8 cellular contexts compared by ENCODE assay signal in the genomic region with DNA sequence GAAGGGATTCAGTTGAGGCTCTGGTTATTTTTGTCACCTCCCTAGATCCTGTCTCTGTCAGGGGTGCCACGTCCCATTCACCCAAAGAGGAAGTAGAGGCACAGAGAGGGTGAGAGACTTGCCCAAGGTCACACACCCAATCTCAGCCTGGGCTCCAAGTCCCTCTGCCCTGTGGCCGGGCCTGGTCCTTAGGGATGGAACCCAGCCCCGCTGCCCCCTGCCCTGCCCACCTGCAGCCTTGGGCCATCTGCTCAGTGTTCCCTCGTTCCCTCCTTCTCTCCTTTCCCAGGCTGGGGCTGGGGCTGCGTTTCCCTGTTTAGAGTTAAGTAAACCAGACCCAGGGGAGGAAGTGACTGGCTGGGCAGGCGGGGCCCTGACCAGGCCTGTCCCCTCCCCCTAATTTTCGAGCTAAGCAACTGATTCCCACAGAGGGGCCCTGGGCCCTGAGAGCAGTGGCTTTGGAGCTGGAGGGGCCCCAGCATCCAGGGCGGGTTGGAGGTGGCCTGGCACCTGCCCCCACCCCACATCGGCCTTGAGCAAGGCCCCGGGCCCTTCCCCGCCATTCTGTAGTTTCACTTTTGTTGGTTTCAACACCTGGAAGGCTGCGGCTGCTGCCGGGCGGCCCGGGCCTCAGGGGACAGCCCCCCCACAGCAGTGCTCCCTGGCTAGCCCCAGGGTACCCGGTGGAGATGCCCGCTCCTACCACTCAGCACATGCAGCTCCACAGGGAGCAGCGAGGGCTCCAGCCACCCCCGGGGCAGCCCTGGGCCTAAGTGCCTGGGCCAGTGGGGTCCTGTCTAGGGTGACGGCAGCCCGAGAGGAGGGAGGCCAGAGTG. TPM values are rescaled to one million over a fixed set of nuclear protein-coding genes. Genes with fewer than 3 reads are reported as not detected.
A peak's percentile ranks its signal among the peaks of the same experiment; 100 is the strongest.
DNase-seq lines count a peak whose midpoint lies in the region; TF ChIP-seq lines count a peak whose summit lies in the region.

No MANE protein-coding gene starts in this region.

- H3K4me3 Mint-ChIP-seq in activated T-cell treated with anti-CD3 and anti-CD28 coated beads, Interleukin-2, amount 50 U/mL, for 24 hours, result peak overlapping the region; percentile 88
- no peak overlapping the region for H3K4me3 Mint-ChIP-seq in neural crest cell

- no peaks in the 10 kb centered on the region for H3K9me3 ChIP-seq in fibroblast of lung (ENCODE audit: control insufficient read depth, insufficient read depth, low read depth, low read length)

- H3K27ac Mint-ChIP-seq in activated T-cell treated with anti-CD3 and anti-CD28 coated beads, Interleukin-2, amount 50 U/mL, for 24 hours, result peak overlapping the region; percentile 94
- peak overlapping the region; percentile 50 for H3K27ac Mint-ChIP-seq in neural crest cell (ENCODE audit: unreplicated experiment)

- H2AFZ ChIP-seq in fibroblast of lung (ENCODE audit: low read length), result no peak overlapping the region

- no peaks in the 10 kb centered on the region for H4K20me1 ChIP-seq in fibroblast of lung (ENCODE audit: control insufficient read depth, extremely low read depth, insufficient read depth, low read length)

- peaks cover 26% of the 10 kb centered on the region for H3K79me2 ChIP-seq in fibroblast of lung (ENCODE audit: control insufficient read depth, insufficient read depth, low read length)

- no peaks in the 10 kb centered on the region for H3K9me3 Mint-ChIP-seq in activated T-cell treated with anti-CD3 and anti-CD28 coated beads, Interleukin-2, amount 50 U/mL, for 24 hours
- no peaks in the 10 kb centered on the region for H3K9me3 Mint-ChIP-seq in neural crest cell

- H3K4me2 ChIP-seq in fibroblast of lung (ENCODE audit: extremely low read depth, insufficient read depth, low read length), result peak overlapping the region; percentile 73

- TF ChIP-seq CTCF in fibroblast of lung (conservative IDR thresholded peaks at IDR 0.05 in 1 of 2, IDR thresholded peaks at IDR 0.05 in 1 of 2; ENCODE audit: low read depth in 1 of 2, low read length in 2 of 2) (no peak), neural crest cell (conservative IDR thresholded peaks at IDR 0.05) (no peak)

- H3K4me1 ChIP-seq in fibroblast of lung (ENCODE audit: control insufficient read depth, extremely low read depth, insufficient read depth, low read length), result peaks cover 8% of the 10 kb centered on the region

- peak overlapping the region; percentile 47 to 88 (median 80) for H3K4me3 ChIP-seq in fibroblast of lung (replicated peaks in 1 of 4; ENCODE audit: control extremely low read depth in 1 of 4, insufficient read depth in 1 of 4, low read depth in 3 of 4, low read length in 4 of 4)

- no peaks in the 10 kb centered on the region for H3K27me3 Mint-ChIP-seq in activated T-cell treated with anti-CD3 and anti-CD28 coated beads, Interleukin-2, amount 50 U/mL, for 24 hours
- no peaks in the 10 kb centered on the region for H3K27me3 Mint-ChIP-seq in neural crest cell (ENCODE audit: low read depth)

- H3K27ac ChIP-seq in fibroblast of lung (ENCODE audit: insufficient read depth, low read length), result peak overlapping the region; percentile 70

- H3K27me3 ChIP-seq in fibroblast of lung (ENCODE audit: control insufficient read depth, insufficient read depth, low read length), result no peaks in the 10 kb centered on the region

- DNase-seq in GDM1 (lab: John Stamatoyannopoulos, UW) (peak; percentile 52), HCEC 1CT (peak; percentile 44), NOMO-1 treated with dmso at 0.1 percent for 144 hours (lab: John Stamatoyannopoulos, UW; ENCODE audit: unreplicated experiment) (peak; percentile 90), fibroblast of lung (ENCODE audit: low read depth in 2 of 2) (peak; percentile 59 to 69), neural crest cell (ENCODE audit: low read depth, low spot score) (no peak), inferior parietal cortex (ENCODE audit: extremely low spot score) (no peak), NCI-H2196 treated with DMSO at 0.1 percent for 48 hours (lab: John Stamatoyannopoulos, UW; ENCODE audit: unreplicated experiment) (no peak)
- DNase-seq in activated T-cell treated with anti-CD3 and anti-CD28 coated beads, Interleukin-2, amount 50 U/mL, for 24 hours, result peak; percentile 67

- peaks cover 46% of the 10 kb centered on the region for H3K36me3 Mint-ChIP-seq in activated T-cell treated with anti-CD3 and anti-CD28 coated beads, Interleukin-2, amount 50 U/mL, for 24 hours (ENCODE audit: low read depth)
- H3K36me3 Mint-ChIP-seq in neural crest cell (ENCODE audit: low read depth), result no peaks in the 10 kb centered on the region

- H3K4me1 Mint-ChIP-seq in activated T-cell treated with anti-CD3 and anti-CD28 coated beads, Interleukin-2, amount 50 U/mL, for 24 hours (ENCODE audit: low read depth), result peaks cover 30% of the 10 kb centered on the region
- peaks cover 6% of the 10 kb centered on the region for H3K4me1 Mint-ChIP-seq in neural crest cell

- H3K36me3 ChIP-seq in fibroblast of lung (ENCODE audit: control insufficient read depth, insufficient read depth, low read length), result peaks cover 27% of the 10 kb centered on the region

- peak overlapping the region; percentile 79 for H3K9ac ChIP-seq in fibroblast of lung (ENCODE audit: insufficient read depth, low read length)

RNA-seq across cellular contexts. Expression of gene TCIRG1, which starts 1.5 kb away (rescaled TPM):
- total RNA-seq in fibroblast of lung (42.1 and 46.2 TPM in 2 replicates), neural crest cell (8.1 and 10.2 TPM in 2 replicates)
- polyA plus RNA-seq in fibroblast of lung, result 24.7 and 26.7 TPM in 2 replicates
- 42.3 and 42.9 TPM in 2 replicates for polyA plus RNA-seq in fibroblast of lung (2012)
- polyA minus RNA-seq in fibroblast of lung (ENCODE audit: low replicate concordance), result 47.1 and 61.2 TPM in 2 replicates

RNA-seq across cellular contexts. Expression of gene NDUFS8, which starts 9.9 kb away (rescaled TPM):
- total RNA-seq in fibroblast of lung (88.1 and 148 TPM in 2 replicates), neural crest cell (150 and 155 TPM in 2 replicates)
- 36.3 and 53.5 TPM in 2 replicates for polyA plus RNA-seq in fibroblast of lung
- 146 and 217 TPM in 2 replicates for polyA plus RNA-seq in fibroblast of lung (2012)
- polyA minus RNA-seq in fibroblast of lung (ENCODE audit: low replicate concordance), result 112 and 143 TPM in 2 replicates

RNA-seq across cellular contexts. Expression of gene ALDH3B1, which starts 30.2 kb away (rescaled TPM):
- total RNA-seq in fibroblast of lung (24.9 and 57.6 TPM in 2 replicates), neural crest cell (0.23 and 0.35 TPM in 2 replicates)
- polyA plus RNA-seq in fibroblast of lung, result 19.1 and 39.0 TPM in 2 replicates
- 28.9 and 61.9 TPM in 2 replicates for polyA plus RNA-seq in fibroblast of lung (2012)
- polyA minus RNA-seq in fibroblast of lung (ENCODE audit: low replicate concordance), result 14.7 and 50.0 TPM in 2 replicates

RNA-seq across cellular contexts. Expression of gene UNC93B1, which starts 36.4 kb away (rescaled TPM):
- total RNA-seq in fibroblast of lung, result 20.0 and 20.5 TPM in 2 replicates
- polyA plus RNA-seq in fibroblast of lung, result 11.5 and 15.7 TPM in 2 replicates
- 10.8 and 17.2 TPM in 2 replicates for polyA plus RNA-seq in fibroblast of lung (2012)
- 35.3 and 55.9 TPM in 2 replicates for polyA minus RNA-seq in fibroblast of lung (ENCODE audit: low replicate concordance)
- 3.9 and 4.3 TPM in 2 replicates for total RNA-seq in neural crest cell

Comparison
In these comparisons a context has a peak if more than half of its experiments do, and no peak if none do; other contexts are left out.
1. DNase-seq: peak in GDM1 (single experiment), HCEC 1CT (single experiment), NOMO-1 treated with dmso at 0.1 percent for 144 hours (single experiment), activated T-cell treated with anti-CD3 and anti-CD28 coated beads, Interleukin-2, amount 50 U/mL, for 24 hours (single experiment) and fibroblast of lung (2 of 2); none in neural crest cell (single experiment), inferior parietal cortex (single experiment) and NCI-H2196 treated with DMSO at 0.1 percent for 48 hours (single experiment).
2. RNA of gene ALDH3B1, which starts 30.2 kb away (total RNA-seq): 24.9 to 57.6 TPM in fibroblast of lung; 0.23 to 0.35 TPM in neural crest cell; every median in the first group is over 10 times any median in the second.